8 cellular contexts compared by ENCODE assay signal in the genomic region with DNA sequence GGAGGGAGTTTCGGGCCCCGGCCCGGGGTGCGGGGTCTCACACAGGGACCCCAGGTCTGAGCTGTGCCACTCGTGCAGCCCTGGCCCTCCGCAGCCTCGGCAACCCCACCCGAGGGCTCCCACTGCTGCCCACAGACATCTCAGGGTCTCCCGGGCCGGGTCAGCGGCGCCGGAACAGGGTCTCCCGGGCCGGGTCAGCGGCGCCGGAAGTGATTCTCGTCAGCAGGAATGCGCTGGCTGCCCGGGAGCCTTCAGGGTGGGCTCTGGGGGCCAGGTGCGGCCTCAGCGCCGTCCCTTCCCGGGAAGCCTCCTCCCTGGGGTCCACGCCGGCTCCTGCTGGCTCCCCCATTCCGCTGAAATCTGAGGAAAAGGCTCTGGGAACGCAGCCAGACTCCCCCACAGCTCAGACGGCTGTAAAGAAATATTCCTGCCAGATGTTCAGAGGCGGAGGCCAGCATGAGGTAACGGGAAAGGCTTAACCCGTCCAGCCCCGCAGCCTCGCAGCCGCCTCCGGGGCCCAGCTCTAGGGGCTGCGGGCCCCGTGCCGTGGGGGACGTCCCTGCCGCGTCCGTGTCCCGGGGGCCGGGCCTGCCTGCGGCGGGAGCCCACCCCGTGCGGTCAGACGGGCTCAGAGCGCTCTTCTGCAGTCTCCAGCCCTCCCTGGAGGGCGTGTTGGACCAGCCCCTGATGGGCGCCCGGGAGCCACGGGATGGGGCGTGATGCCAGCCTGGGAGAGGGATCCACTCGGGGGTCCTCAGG. TPM values are rescaled to one million over a fixed set of nuclear protein-coding genes. Genes with fewer than 3 reads are reported as not detected.
DNase-seq lines count a peak whose midpoint lies in the region; ATAC-seq and TF ChIP-seq lines count a peak whose summit lies in the region.

No MANE protein-coding gene starts in this region.

- H3K4me1 ChIP-seq in RWPE2 (ENCODE audit: insufficient read depth, poor library complexity, severe bottlenecking), result peaks cover 7% of the 10 kb centered on the region

- no peak overlapping the region for H3K27ac ChIP-seq in RWPE2 (ENCODE audit: poor library complexity, severe bottlenecking)

- H3K4me3 ChIP-seq in GM12875 (ENCODE audit: low read depth, low read length), result peak overlapping the region; percentile 5
- peak overlapping the region; percentile 30 for H3K4me3 ChIP-seq in RWPE2 (ENCODE audit: severe bottlenecking)

- ATAC-seq in RWPE2 (ENCODE audit: low read depth) (peak; percentile 10; the same call in 1 of the 3 replicates), omental fat pad (ENCODE audit: low FRiP score) (peak; percentile 28), HG03342 (IDR thresholded peaks at IDR 0.05; ENCODE audit: unreplicated experiment) (no peak), HG03442 (IDR thresholded peaks at IDR 0.05; ENCODE audit: unreplicated experiment) (no peak)

- no peaks in the 10 kb centered on the region for H3K27me3 ChIP-seq in RWPE2 (ENCODE audit: insufficient read depth, poor library complexity, severe bottlenecking)

- peak; percentile 52 for DNase-seq in RWPE2 (ENCODE audit: low spot score)
- peak; percentile 96 for DNase-seq in fibroblast of peridontal ligament (ENCODE audit: extremely low read depth)
- DNase-seq in omental fat pad (ENCODE audit: low spot score), result no peak
- DNase-seq in superior temporal gyrus (ENCODE audit: extremely low spot score), result no peak
- DNase-seq in NCI-H446 treated with DMSO at 0.1 percent for 48 hours (lab: John Stamatoyannopoulos, UW), result no peak

- H3K9me3 ChIP-seq in RWPE2 (ENCODE audit: severe bottlenecking), result no peaks in the 10 kb centered on the region

- TF ChIP-seq CTCF in GM12875 (IDR thresholded peaks at IDR 0.05; ENCODE audit: borderline replicate concordance, insufficient read depth, low read depth, low read length) (no peak), RWPE2 (IDR thresholded peaks at IDR 0.05; ENCODE audit: poor library complexity, severe bottlenecking) (no peak), omental fat pad (IDR thresholded peaks at IDR 0.05) (no peak)

- H3K36me3 ChIP-seq in RWPE2 (ENCODE audit: low read depth), result no peaks in the 10 kb centered on the region

RNA-seq across cellular contexts. Expression of a gene that starts 8.7 kb away (rescaled TPM):
- 1,000 to 10,000 TPM in 1 of 4 donors, 100 to 1,000 TPM in 3; 410 to 1,024 (median 521) TPM for total RNA-seq in omental fat pad

Comparison
In these comparisons a context has a peak if more than half of its experiments do, and no peak if none do; other contexts are left out.
1. ATAC-seq: peak in RWPE2 (single experiment) and omental fat pad (single experiment); none in HG03342 (single experiment) and HG03442 (single experiment).
2. DNase-seq: peak in RWPE2 (single experiment) and fibroblast of peridontal ligament (single experiment); none in omental fat pad (single experiment), superior temporal gyrus (single experiment) and NCI-H446 treated with DMSO at 0.1 percent for 48 hours (single experiment).